Comparison of ENCODE assay signal across 8 cellular contexts in genomic region chr1:147627435-147628110, GRCh38.
DNase-seq lines count a peak whose midpoint lies in the region; ATAC-seq and TF ChIP-seq lines count a peak whose summit lies in the region.

No MANE protein-coding gene starts in this region.

- peak; percentile 73 for TF ChIP-seq RAD21 in Ishikawa (IDR thresholded peaks at IDR 0.05; ENCODE audit: low read depth)

- peak; percentile 16 for DNase-seq in GM12864 (ENCODE audit: low read depth)
- peak; percentile 26 for DNase-seq in SKM-1 (lab: John Stamatoyannopoulos, UW; ENCODE audit: unreplicated experiment)
- DNase-seq in astrocyte of the cerebellum (ENCODE audit: low read depth), result peak; percentile 16
- peak; percentile 79 for DNase-seq in hepatic stellate cell (ENCODE audit: low spot score)
- DNase-seq in stimulated activated CD4-positive, alpha-beta T cell treated with anti-CD3 and anti-CD28 coated beads, Interleukin-15, amount 100 ng/mL, for 1 hour (ENCODE audit: low read depth in 1 of 2, low spot score in 1 of 2), result peak; percentile 30 to 34

- TF ChIP-seq EP300 in Ishikawa (IDR thresholded peaks at IDR 0.05; ENCODE audit: borderline replicate concordance), result no peak

- ATAC-seq in HG03469 (IDR thresholded peaks at IDR 0.05; ENCODE audit: unreplicated experiment), result no peak

- in situ Hi-C loops in astrocyte of the cerebellum (cut with HindIII; ENCODE audit: low sequenced_read_pairs), result no loop called here

- TF ChIP-seq CTCF in 22Rv1 (IDR thresholded peaks at IDR 0.05), result peak; percentile 98
- peak; percentile 93 for TF ChIP-seq CTCF in GM12864 (IDR thresholded peaks at IDR 0.05; ENCODE audit: low read depth, low read length, missing control alignments)
- peak; percentile 95 for TF ChIP-seq CTCF in astrocyte of the cerebellum (IDR thresholded peaks at IDR 0.05; ENCODE audit: low read depth, low read length, missing control alignments)

- H3K27ac ChIP-seq in 22Rv1, result no peak overlapping the region

- H3K4me3 ChIP-seq in GM12864 (ENCODE audit: low read depth, low read length) (no peak overlapping the region), astrocyte of the cerebellum (ENCODE audit: low read depth, low read length) (no peak overlapping the region)

TF ChIP-seq in Ishikawa, 13 proteins besides CTCF, POLR2A, EP300 and RAD21:
- TF ChIP-seq, protein P1, sequence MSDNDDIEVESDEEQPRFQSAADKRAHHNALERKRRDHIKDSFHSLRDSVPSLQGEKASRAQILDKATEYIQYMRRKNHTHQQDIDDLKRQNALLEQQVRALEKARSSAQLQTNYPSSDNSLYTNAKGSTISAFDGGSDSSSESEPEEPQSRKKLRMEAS (IDR thresholded peaks at IDR 0.05), result no peak
- no peak for TF ChIP-seq REST (IDR thresholded peaks at IDR 0.05; ENCODE audit: low read depth)
- TF ChIP-seq NFIC (IDR thresholded peaks at IDR 0.05), result no peak
- TF ChIP-seq CREB1 (IDR thresholded peaks at IDR 0.05; ENCODE audit: low read depth), result no peak
- no peak for TF ChIP-seq ZBTB7A (IDR thresholded peaks at IDR 0.05; ENCODE audit: low read depth)

Comparison
In these comparisons a context has a peak if more than half of its experiments do, and no peak if none do; other contexts are left out.
1. DNase-seq: peak in every context shown above with its lines; median percentile 79 in hepatic stellate cell; 32 in stimulated activated CD4-positive, alpha-beta T cell treated with anti-CD3 and anti-CD28 coated beads, Interleukin-15, amount 100 ng/mL, for 1 hour; 26 in SKM-1; 16 in GM12864; 16 in astrocyte of the cerebellum.